1 cellular context compared by ENCODE assay signal in genomic region chr1:15181564-15181963, GRCh38.
TF ChIP-seq lines count a peak whose summit lies in the region.

No MANE protein-coding gene starts in this region.

TF ChIP-seq in HepG2, 621 proteins besides CTCF, POLR2A, EP300 and RAD21 (continued from another document and continues in another):
- TF ChIP-seq FOXP4 (CRISPR knock-in tag; IDR thresholded peaks at IDR 0.05) = peak; percentile 75
- no peak for TF ChIP-seq GFI1 (CRISPR knock-in tag; IDR thresholded peaks at IDR 0.05; ENCODE audit: borderline replicate concordance)
- TF ChIP-seq SMAD9 (CRISPR knock-in tag; IDR thresholded peaks at IDR 0.05) = no peak
- TF ChIP-seq, protein P1, sequence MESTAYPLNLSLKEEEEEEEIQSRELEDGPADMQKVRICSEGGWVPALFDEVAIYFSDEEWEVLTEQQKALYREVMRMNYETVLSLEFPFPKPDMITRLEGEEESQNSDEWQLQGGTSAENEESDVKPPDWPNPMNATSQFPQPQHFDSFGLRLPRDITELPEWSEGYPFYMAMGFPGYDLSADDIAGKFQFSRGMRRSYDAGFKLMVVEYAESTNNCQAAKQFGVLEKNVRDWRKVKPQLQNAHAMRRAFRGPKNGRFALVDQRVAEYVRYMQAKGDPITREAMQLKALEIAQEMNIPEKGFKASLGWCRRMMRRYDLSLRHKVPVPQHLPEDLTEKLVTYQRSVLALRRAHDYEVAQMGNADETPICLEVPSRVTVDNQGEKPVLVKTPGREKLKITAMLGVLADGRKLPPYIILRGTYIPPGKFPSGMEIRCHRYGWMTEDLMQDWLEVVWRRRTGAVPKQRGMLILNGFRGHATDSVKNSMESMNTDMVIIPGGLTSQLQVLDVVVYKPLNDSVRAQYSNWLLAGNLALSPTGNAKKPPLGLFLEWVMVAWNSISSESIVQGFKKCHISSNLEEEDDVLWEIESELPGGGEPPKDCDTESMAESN (CRISPR knock-in tag; conservative IDR thresholded peaks at IDR 0.05) = no peak
- peak; percentile 77 for TF ChIP-seq RARA (CRISPR knock-in tag; IDR thresholded peaks at IDR 0.05)
- TF ChIP-seq MED13 (CRISPR knock-in tag; IDR thresholded peaks at IDR 0.05) = no peak
- TF ChIP-seq ZNF616 (CRISPR knock-in tag; IDR thresholded peaks at IDR 0.05; ENCODE audit: low read depth) = no peak
- TF ChIP-seq HBP1 (CRISPR knock-in tag; IDR thresholded peaks at IDR 0.05; ENCODE audit: low read depth) = no peak
- no peak for TF ChIP-seq RFXAP (CRISPR knock-in tag; IDR thresholded peaks at IDR 0.05; ENCODE audit: borderline replicate concordance)
- TF ChIP-seq RXRB (CRISPR knock-in tag; IDR thresholded peaks at IDR 0.05; ENCODE audit: borderline replicate concordance) = peak; percentile 59
- TF ChIP-seq HMGXB4 (CRISPR knock-in tag; IDR thresholded peaks at IDR 0.05; ENCODE audit: borderline replicate concordance in 1 of 2, low read depth in 1 of 2) = no peak
- no peak for TF ChIP-seq MYC (CRISPR knock-in tag; IDR thresholded peaks at IDR 0.05; ENCODE audit: borderline replicate concordance)
- no peak for TF ChIP-seq NFE2 (CRISPR knock-in tag; IDR thresholded peaks at IDR 0.05)
- peak; percentile 50 for TF ChIP-seq BCL6 (CRISPR knock-in tag; IDR thresholded peaks at IDR 0.05)
- no peak for TF ChIP-seq ZNF782 (CRISPR knock-in tag; IDR thresholded peaks at IDR 0.05; ENCODE audit: borderline replicate concordance)
- TF ChIP-seq ATF4 (CRISPR knock-in tag; IDR thresholded peaks at IDR 0.05) = 0 out of 4 replicates have a peak, but pooled peaks of 1 of the 2 experiments have one; percentile 17
- no peak for TF ChIP-seq MIER2 (CRISPR knock-in tag; IDR thresholded peaks at IDR 0.05)
- TF ChIP-seq FOXO1 (CRISPR knock-in tag; IDR thresholded peaks at IDR 0.05) = no peak
- TF ChIP-seq ZBTB42 (CRISPR knock-in tag; IDR thresholded peaks at IDR 0.05) = no peak
- no peak for TF ChIP-seq MBD4 (IDR thresholded peaks at IDR 0.05; ENCODE audit: borderline replicate concordance, low read length)
- TF ChIP-seq HES4 (CRISPR knock-in tag; IDR thresholded peaks at IDR 0.05; ENCODE audit: borderline replicate concordance) = no peak
- TF ChIP-seq ZFP41 (CRISPR knock-in tag; IDR thresholded peaks at IDR 0.05; ENCODE audit: borderline replicate concordance) = no peak
- TF ChIP-seq SAP130 (CRISPR knock-in tag; IDR thresholded peaks at IDR 0.05; ENCODE audit: low read depth) = peak; percentile 41
- 0 out of 2 replicates have a peak, but pooled peaks have one; percentile 15 for TF ChIP-seq HNF4A (CRISPR knock-in tag; IDR thresholded peaks at IDR 0.05)
- peak; percentile 70 for TF ChIP-seq SALL1 (CRISPR knock-in tag; IDR thresholded peaks at IDR 0.05)
- TF ChIP-seq NKX3-1 (CRISPR knock-in tag; IDR thresholded peaks at IDR 0.05) = no peak
- peak; percentile 34; the same call in 1 of the 2 replicates for TF ChIP-seq SOX5 (CRISPR knock-in tag; IDR thresholded peaks at IDR 0.05; ENCODE audit: borderline replicate concordance)
- TF ChIP-seq CCDC6 (CRISPR knock-in tag; IDR thresholded peaks at IDR 0.05) = no peak
- TF ChIP-seq TCF7L2 (IDR thresholded peaks at IDR 0.05; ENCODE audit: low read depth, low read length) = no peak
- TF ChIP-seq MAZ (IDR thresholded peaks at IDR 0.05; ENCODE audit: borderline replicate concordance, low read depth, low read length) = no peak
- no peak for TF ChIP-seq MAZ (CRISPR knock-in tag; IDR thresholded peaks at IDR 0.05; ENCODE audit: low read depth)
- 0 out of 2 replicates have a peak, but pooled peaks have one; percentile 29 for TF ChIP-seq SIN3A (IDR thresholded peaks at IDR 0.05; ENCODE audit: borderline replicate concordance, low read depth, low read length)
- TF ChIP-seq ZNF263 (CRISPR knock-in tag; IDR thresholded peaks at IDR 0.05) = no peak
- TF ChIP-seq RARG (CRISPR knock-in tag; IDR thresholded peaks at IDR 0.05; ENCODE audit: low read depth) = no peak
- TF ChIP-seq PRDM15 (CRISPR knock-in tag; IDR thresholded peaks at IDR 0.05) = no peak
- no peak for TF ChIP-seq HINFP (CRISPR knock-in tag; IDR thresholded peaks at IDR 0.05; ENCODE audit: low read depth)
- TF ChIP-seq FOXA3 (CRISPR knock-in tag; IDR thresholded peaks at IDR 0.05) = peak; percentile 56
- no peak for TF ChIP-seq SKIL (CRISPR knock-in tag; IDR thresholded peaks at IDR 0.05; ENCODE audit: borderline replicate concordance)
- no peak for TF ChIP-seq SUZ12 (IDR thresholded peaks at IDR 0.05; ENCODE audit: low read depth, low read length)
- TF ChIP-seq NR2F6 (IDR thresholded peaks at IDR 0.05) = no peak
- TF ChIP-seq NR2F6 (CRISPR knock-in tag; IDR thresholded peaks at IDR 0.05) = peak; percentile 14; the same call in 1 of the 2 replicates
- no peak for TF ChIP-seq ZNF558 (CRISPR knock-in tag; IDR thresholded peaks at IDR 0.05; ENCODE audit: borderline replicate concordance)
- no peak for TF ChIP-seq ZNF274 (CRISPR knock-in tag; IDR thresholded peaks at IDR 0.05)
- no peak for TF ChIP-seq HOXA9 (CRISPR knock-in tag; IDR thresholded peaks at IDR 0.05; ENCODE audit: borderline replicate concordance)
- TF ChIP-seq IKZF4 (CRISPR knock-in tag; IDR thresholded peaks at IDR 0.05; ENCODE audit: borderline replicate concordance, low read depth, not compliant biosample characterization) = no peak
- peak; percentile 36; the same call in 1 of the 2 replicates for TF ChIP-seq NCOR1 (IDR thresholded peaks at IDR 0.05; ENCODE audit: borderline replicate concordance, low read length)
- no peak for TF ChIP-seq AFF4 (CRISPR knock-in tag; IDR thresholded peaks at IDR 0.05)
- TF ChIP-seq IRX3 (CRISPR knock-in tag; IDR thresholded peaks at IDR 0.05; ENCODE audit: borderline replicate concordance, low read depth) = no peak
